In genomic region chr1:153866045-153866850, GRCh38 we compare ENCODE assay signal across 12 cellular contexts. TPM values are rescaled to one million over a fixed set of nuclear protein-coding genes. Genes with fewer than 3 reads are reported as not detected.
DNase-seq lines count a peak whose midpoint lies in the region; ATAC-seq and TF ChIP-seq lines count a peak whose summit lies in the region.
"Had no signal": no experiment of that assay in that cellular context is flagged by ENCODE, and none has a peak within 500 bp of the region (broad histone marks: within the 10 kb centered on the region; RNA-seq: fewer than 3 reads in every experiment).

No MANE protein-coding gene starts in this region.

- DNase-seq in BJ (ENCODE audit: low read depth) (peak; percentile 18), T-cell (no peak), hepatocyte (ENCODE audit: low spot score) (peak; percentile 9), LoVo (ENCODE audit: low spot score) (no peak), NOMO-1 treated with dmso at 0.1 percent for 144 hours (lab: John Stamatoyannopoulos, UW; ENCODE audit: unreplicated experiment) (no peak), GDM1 (lab: John Stamatoyannopoulos, UW) (no peak)
- DNase-seq: activated CD8-positive, alpha-beta memory T cell treated with anti-CD3 and anti-CD28 coated beads, Interleukin-2, amount 50 U/mL, for 4 hours had no signal

- no peak overlapping the region for H3K4me2 ChIP-seq in hepatocyte

- H3K27ac Mint-ChIP-seq in T-cell: peak overlapping the region; percentile 32 to 68
- H3K27ac Mint-ChIP-seq: dendritic cell treated with granulocyte-macrophage colony-stimulating factor and Interleukin-4, amounts not matched to agents 40 ng/mL and 50 ng/mL, for 4 days had no signal

- H4K20me1 ChIP-seq in hepatocyte (ENCODE audit: insufficient read depth, poor library complexity, severe bottlenecking): peaks cover 58% of the 10 kb centered on the region

- H3K27me3 ChIP-seq in BJ (ENCODE audit: control insufficient read depth, insufficient read depth, low read length) (no peaks in the 10 kb centered on the region), hepatocyte (no peaks in the 10 kb centered on the region)
- H3K27me3 ChIP-seq: vagina had no signal

- TF ChIP-seq CTCF in BJ (IDR thresholded peaks at IDR 0.05; ENCODE audit: insufficient read depth, low read depth, low read length) (no peak), hepatocyte (IDR thresholded peaks at IDR 0.05; ENCODE audit: poor library complexity) (no peak)

- H3K4me3 ChIP-seq in BJ (ENCODE audit: low read depth, low read length) (no peak overlapping the region), hepatocyte (no peak overlapping the region)
- H3K4me3 ChIP-seq: vagina had no signal

- no peak overlapping the region for H3K4me3 Mint-ChIP-seq in T-cell
- H3K4me3 Mint-ChIP-seq: dendritic cell treated with granulocyte-macrophage colony-stimulating factor and Interleukin-4, amounts not matched to agents 40 ng/mL and 50 ng/mL, for 4 days had no signal

- H3K79me2 ChIP-seq in hepatocyte: peaks cover 95% of the 10 kb centered on the region

- peak overlapping the region; percentile 7 for H3K27ac ChIP-seq in hepatocyte
- H3K27ac ChIP-seq: parathyroid adenoma, vagina had no signal

- no peaks in the 10 kb centered on the region for H3K9me3 Mint-ChIP-seq in T-cell
- H3K9me3 Mint-ChIP-seq: dendritic cell treated with granulocyte-macrophage colony-stimulating factor and Interleukin-4, amounts not matched to agents 40 ng/mL and 50 ng/mL, for 4 days had no signal

- H3K27me3 Mint-ChIP-seq in T-cell: no peaks in the 10 kb centered on the region
- H3K27me3 Mint-ChIP-seq: dendritic cell treated with granulocyte-macrophage colony-stimulating factor and Interleukin-4, amounts not matched to agents 40 ng/mL and 50 ng/mL, for 4 days had no signal

- peaks cover 20% of the 10 kb centered on the region for H3K36me3 Mint-ChIP-seq in T-cell

- ATAC-seq in GM19438 (IDR thresholded peaks at IDR 0.05; ENCODE audit: low read depth, unreplicated experiment) (peak; percentile 54), T-cell (replicated peaks in 1 of 4) (no peak), HG03432 (IDR thresholded peaks at IDR 0.05; ENCODE audit: unreplicated experiment) (no peak)

- H3K9me2 ChIP-seq in hepatocyte (replicated peaks; ENCODE audit: insufficient read depth): no peaks in the 10 kb centered on the region

- no peaks in the 10 kb centered on the region for H3K36me3 ChIP-seq in BJ (ENCODE audit: control insufficient read depth, insufficient read depth, low read length)
- no peaks in the 10 kb centered on the region for H3K36me3 ChIP-seq in hepatocyte (replicated peaks; ENCODE audit: insufficient read depth, low read depth)
- H3K36me3 ChIP-seq: vagina had no signal

- H3K4me1 ChIP-seq in hepatocyte (ENCODE audit: insufficient read depth): peaks cover 4% of the 10 kb centered on the region
- H3K4me1 ChIP-seq: parathyroid adenoma had no signal

- H3K4me1 Mint-ChIP-seq in T-cell: peaks cover 35 to 46% (median 46%) of the 10 kb centered on the region in 3 donors

- no peaks in the 10 kb centered on the region for H3K9me3 ChIP-seq in hepatocyte (ENCODE audit: low read depth)
- H3K9me3 ChIP-seq: vagina had no signal

- POLR2A ChIA-PET in BJ (lab: Charles Lee) (interaction anchor here (0.6 to 0.7 kb wide), 2 partner anchors 11 to 23 kb away, joined by 5 to 10 read pairs; no protein-coding TSS in a partner anchor), T-cell (lab: Charles Lee) (interaction anchor here (0.5 to 0.6 kb wide), 2 partner anchors 27 to 51 kb away, joined by 3 to 4 read pairs; no protein-coding TSS in a partner anchor)

- no peak overlapping the region for H2AFZ ChIP-seq in hepatocyte
- H2AFZ ChIP-seq: parathyroid adenoma had no signal

- WGBS in hepatocyte (ENCODE audit: low lambda C conversion rate, missing lambda C conversion rate): 73% methylated on average over 6 of the region's 6 CpGs

- CTCF ChIA-PET in BJ (lab: Yijun Ruan, JAX) (interaction anchor here (0.5 to 1.0 kb wide), 2 partner anchors 21 to 121 kb away, joined by 3 read pairs; no protein-coding TSS in a partner anchor), T-cell (lab: Charles Lee) (interaction anchor here (0.6 to 0.9 kb wide), 3 partner anchors 9 to 50 kb away, joined by 4 to 8 read pairs (median 4); no protein-coding TSS in a partner anchor)

RNA-seq across cellular contexts. Expression of gene GATAD2B, which starts 56.5 kb away (rescaled TPM):
- polyA plus RNA-seq in BJ (2011; rRNA removed) (3.6 and 4.4 TPM in 2 replicates), hepatocyte (5.4 TPM in 2 replicates)
- 12.6 and 19.0 TPM in 2 replicates for polyA minus RNA-seq in BJ (2011; rRNA and poly(A)+ RNA removed)
- total RNA-seq in T-cell (100 to 1,000 TPM in 3 of 5 donors, 10 to 100 TPM in 2; 94.6 to 107 (median 103) TPM), hepatocyte (7.4 and 11.7 TPM in 2 replicates)

Comparison
In these comparisons a context has a peak if more than half of its experiments do, and no peak if none do; other contexts are left out.
1. DNase-seq: peak in BJ (single experiment) and hepatocyte (single experiment); none in T-cell (0 of 34), LoVo (single experiment), NOMO-1 treated with dmso at 0.1 percent for 144 hours (single experiment) and GDM1 (single experiment).